In genomic region chr15:78541744-78542034, GRCh38 we compare ENCODE assay signal across 1 cellular context.
TF ChIP-seq lines count a peak whose summit lies in the region.

No MANE protein-coding gene starts in this region.

TF ChIP-seq in H1, 55 proteins besides CTCF, POLR2A, EP300 and RAD21:
- TF ChIP-seq SIX5 (IDR thresholded peaks at IDR 0.05; ENCODE audit: low read depth, low read length) (no peak), ATF3 (IDR thresholded peaks at IDR 0.05; ENCODE audit: insufficient read depth, low read depth, low read length) (no peak), RXRA (IDR thresholded peaks at IDR 0.05; ENCODE audit: insufficient read depth, low read depth, low read length) (no peak), RNF2 (IDR thresholded peaks at IDR 0.05; ENCODE audit: borderline replicate concordance, low read depth, low read length, missing control alignments, poor library complexity, severe bottlenecking) (no peak), JUND (IDR thresholded peaks at IDR 0.05; ENCODE audit: low read length) (no peak), ASH2L (IDR thresholded peaks at IDR 0.05; ENCODE audit: low read length) (no peak)
- TF ChIP-seq, protein P1, sequence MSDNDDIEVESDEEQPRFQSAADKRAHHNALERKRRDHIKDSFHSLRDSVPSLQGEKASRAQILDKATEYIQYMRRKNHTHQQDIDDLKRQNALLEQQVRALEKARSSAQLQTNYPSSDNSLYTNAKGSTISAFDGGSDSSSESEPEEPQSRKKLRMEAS (IDR thresholded peaks at IDR 0.05): no peak
